In genomic region chr20:36951977-36952738, GRCh38 we compare ENCODE assay signal across 8 cellular contexts. TPM values are rescaled to one million over a fixed set of nuclear protein-coding genes. Genes with fewer than 3 reads are reported as not detected.
A peak's percentile ranks its signal among the peaks of the same experiment; 100 is the strongest.
DNase-seq lines count a peak whose midpoint lies in the region; ATAC-seq and TF ChIP-seq lines count a peak whose summit lies in the region.

No MANE protein-coding gene starts in this region.

- no peaks in the 10 kb centered on the region for H3K9me3 ChIP-seq in ascending aorta
- no peaks in the 10 kb centered on the region for H3K9me3 ChIP-seq in right lobe of liver
- H3K9me3 ChIP-seq in upper lobe of left lung = no peaks in the 10 kb centered on the region

- peaks cover 46% of the 10 kb centered on the region for H3K4me1 Mint-ChIP-seq in activated T-cell treated with anti-CD3 and anti-CD28 coated beads, Interleukin-2, amount 50 U/mL, for 72 hours (ENCODE audit: low read depth)

- peaks cover 1 to 3% of the 10 kb centered on the region in 2 donors for H3K36me3 Mint-ChIP-seq in activated T-cell treated with anti-CD3 and anti-CD28 coated beads, Interleukin-2, amount 50 U/mL, for 72 hours (ENCODE audit: insufficient read depth in 2 of 2)

- H3K4me3 Mint-ChIP-seq in activated T-cell treated with anti-CD3 and anti-CD28 coated beads, Interleukin-2, amount 50 U/mL, for 72 hours = peak overlapping the region; percentile 92 to 96

- no peaks in the 10 kb centered on the region for H3K36me3 ChIP-seq in ascending aorta
- H3K36me3 ChIP-seq in right lobe of liver = no peaks in the 10 kb centered on the region
- H3K36me3 ChIP-seq in upper lobe of left lung = no peaks in the 10 kb centered on the region

- TF ChIP-seq EP300 in upper lobe of left lung (IDR thresholded peaks at IDR 0.05) = no peak

- H3K27ac ChIP-seq in ascending aorta = peak overlapping the region; percentile 67 to 68
- peak overlapping the region; percentile 52 to 66 (median 56) for H3K27ac ChIP-seq in right lobe of liver
- peak overlapping the region; percentile 91 to 98 (median 96) for H3K27ac ChIP-seq in upper lobe of left lung

- no peaks in the 10 kb centered on the region for H3K9me3 Mint-ChIP-seq in activated T-cell treated with anti-CD3 and anti-CD28 coated beads, Interleukin-2, amount 50 U/mL, for 72 hours

- intact Hi-C loops in ascending aorta (cut with DNase I) (no loop called here), right lobe of liver (cut with DNase I) (no loop called here)

- peaks cover 0 to 6% of the 10 kb centered on the region in 2 donors for H3K4me1 ChIP-seq in ascending aorta
- peaks cover 0 to 56% (median 24%) of the 10 kb centered on the region in 4 donors for H3K4me1 ChIP-seq in right lobe of liver
- H3K4me1 ChIP-seq in upper lobe of left lung = peaks cover 9 to 51% (median 37%) of the 10 kb centered on the region in 4 donors

- no peaks in the 10 kb centered on the region for H3K27me3 ChIP-seq in ascending aorta
- H3K27me3 ChIP-seq in right lobe of liver = no peaks in the 10 kb centered on the region
- no peaks in the 10 kb centered on the region for H3K27me3 ChIP-seq in upper lobe of left lung

- no peak for DNase-seq in activated T-cell treated with anti-CD3 and anti-CD28 coated beads, Interleukin-2, amount 50 U/mL, for 72 hours
- DNase-seq in activated T-cell treated with anti-CD3 and anti-CD28 coated beads, Interleukin-2, amount 50 U/mL, for 1 hour = no peak
- DNase-seq in ascending aorta (ENCODE audit: low spot score in 2 of 2) (no peak), right lobe of liver (no peak), upper lobe of left lung (no peak), dedifferentiated amniotic fluid mesenchymal stem cell (ENCODE audit: extremely low spot score) (no peak)
- DNase-seq in activated CD8-positive, alpha-beta memory T cell treated with anti-CD3 and anti-CD28 coated beads for 24 hours = no peak

- TF ChIP-seq POLR2A in right lobe of liver (IDR thresholded peaks at IDR 0.05) (no peak), upper lobe of left lung (IDR thresholded peaks at IDR 0.05) (no peak)

- 13% methylated on average over 11 of the region's 11 CpGs for WGBS in right lobe of liver (ENCODE audit: insufficient coverage, low coverage, low lambda C conversion rate, missing lambda C conversion rate)
- 32 to 39% methylated on average over 10 to 11 of the region's 11 CpGs for WGBS in upper lobe of left lung, 2 donors

- peak overlapping the region; percentile 83 for H3K27ac Mint-ChIP-seq in activated T-cell treated with anti-CD3 and anti-CD28 coated beads, Interleukin-2, amount 50 U/mL, for 72 hours

- no peak for ATAC-seq in activated T-cell treated with anti-CD3 and anti-CD28 coated beads, Interleukin-2, amount 50 U/mL, for 72 hours (replicated peaks in 1 of 2)
- ATAC-seq in right lobe of liver (no peak), upper lobe of left lung (ENCODE audit: low FRiP score in 2 of 2) (no peak), HG03108 (IDR thresholded peaks at IDR 0.05; ENCODE audit: unreplicated experiment) (no peak)

- H3K27me3 Mint-ChIP-seq in activated T-cell treated with anti-CD3 and anti-CD28 coated beads, Interleukin-2, amount 50 U/mL, for 72 hours (ENCODE audit: low read depth) = no peaks in the 10 kb centered on the region

- no peak for TF ChIP-seq CTCF in ascending aorta (IDR thresholded peaks at IDR 0.05)
- TF ChIP-seq CTCF in right lobe of liver (IDR thresholded peaks at IDR 0.05) = no peak
- no peak for TF ChIP-seq CTCF in upper lobe of left lung (IDR thresholded peaks at IDR 0.05)

- H3K4me3 ChIP-seq in ascending aorta = peak overlapping the region; percentile 72 to 98
- H3K4me3 ChIP-seq in right lobe of liver = peak overlapping the region; percentile 92 to 99 (median 96)
- H3K4me3 ChIP-seq in upper lobe of left lung = peak overlapping the region in 3 of 4 donors; percentile 69 to 97 (median 92)

RNA-seq across cellular contexts. Expression of gene SAMHD1, which starts 0.7 kb away (rescaled TPM):
- 10 to 100 TPM; 33.2 to 49.2 TPM for total RNA-seq in activated T-cell treated with anti-CD3 and anti-CD28 coated beads, Interleukin-2, amount 50 U/mL, for 72 hours
- total RNA-seq in ascending aorta (163 TPM), right lobe of liver (10 to 100 TPM; 22.6 to 40.5 (median 30.7) TPM), upper lobe of left lung (100 to 1,000 TPM; 134 to 224 (median 185) TPM)
